8 cellular contexts compared by ENCODE assay signal in genomic region chr2:149587950-149588487, GRCh38. TPM values are rescaled to one million over a fixed set of nuclear protein-coding genes. Genes with fewer than 3 reads are reported as not detected.
A peak's percentile ranks its signal among the peaks of the same experiment; 100 is the strongest.
DNase-seq lines count a peak whose midpoint lies in the region; ATAC-seq, FAIRE-seq and TF ChIP-seq lines count a peak whose summit lies in the region.

No MANE protein-coding gene starts in this region.

- FAIRE-seq in GM12891 (lab: Jason Lieb, UNC), result peak; percentile 26

- peak overlapping the region; percentile 98 for H2AFZ ChIP-seq in parathyroid adenoma

- peaks cover 16% of the 10 kb centered on the region for H3K79me2 ChIP-seq in parathyroid adenoma

- H3K36me3 ChIP-seq in parathyroid adenoma (ENCODE audit: control insufficient read depth, insufficient read depth, low read length), result no peaks in the 10 kb centered on the region

- DNase-seq in GM12891 (ENCODE audit: insufficient read length, low spot score) (no peak), NB4 (ENCODE audit: low read depth) (no peak), NCI-H510A treated with DMSO at 0.1 percent for 48 hours (lab: John Stamatoyannopoulos, UW) (no peak), CD1c-positive myeloid dendritic cell (ENCODE audit: extremely low spot score) (no peak), activated gamma-delta T cell (lab: John Stamatoyannopoulos, UW) (no peak)
- no peak for DNase-seq in effector memory CD8-positive, alpha-beta T cell

- H3K36me3 Mint-ChIP-seq in effector memory CD8-positive, alpha-beta T cell (ENCODE audit: insufficient read depth), result peaks cover 39% of the 10 kb centered on the region

- H3K4me1 ChIP-seq in parathyroid adenoma, result peaks cover 5% of the 10 kb centered on the region

- H3K9ac ChIP-seq in parathyroid adenoma, result no peak overlapping the region

- TF ChIP-seq CTCF in NB4 (IDR thresholded peaks at IDR 0.05; ENCODE audit: low read depth, low read length) (no peak), parathyroid adenoma (IDR thresholded peaks at IDR 0.05) (no peak)

- H3K4me3 Mint-ChIP-seq in effector memory CD8-positive, alpha-beta T cell, result peak overlapping the region; percentile 99 to 100

- no peaks in the 10 kb centered on the region for H3K27me3 ChIP-seq in parathyroid adenoma (ENCODE audit: control insufficient read depth, insufficient read depth, low read length)

- H3K27ac ChIP-seq in parathyroid adenoma, result peak overlapping the region; percentile 97

- ATAC-seq in GM21723 (IDR thresholded peaks at IDR 0.05; ENCODE audit: unreplicated experiment), result peak; percentile 29
- ATAC-seq in effector memory CD8-positive, alpha-beta T cell (replicated peaks), result no peak

- peaks cover 26 to 37% of the 10 kb centered on the region in 2 donors for H3K27me3 Mint-ChIP-seq in effector memory CD8-positive, alpha-beta T cell

- H3K4me3 ChIP-seq in NB4 (ENCODE audit: low read depth, low read length) (peak overlapping the region; percentile 98), parathyroid adenoma (ENCODE audit: low read depth, low read length) (peak overlapping the region; percentile 98)

- H3K9me3 ChIP-seq in parathyroid adenoma (ENCODE audit: control insufficient read depth, low read length), result no peaks in the 10 kb centered on the region

- no peaks in the 10 kb centered on the region for H3K9me3 Mint-ChIP-seq in effector memory CD8-positive, alpha-beta T cell

- TF ChIP-seq POLR2A in GM12891 (IDR thresholded peaks at IDR 0.05; ENCODE audit: low read depth, low read length) (no peak), NB4 (IDR thresholded peaks at IDR 0.05; ENCODE audit: extremely low read depth, insufficient read length) (no peak)

- H3K27ac Mint-ChIP-seq in effector memory CD8-positive, alpha-beta T cell, result peak overlapping the region; percentile 98 to 100

- H3K4me2 ChIP-seq in parathyroid adenoma (ENCODE audit: low read length), result peak overlapping the region; percentile 71

- peaks cover 17 to 28% of the 10 kb centered on the region in 2 donors for H3K4me1 Mint-ChIP-seq in effector memory CD8-positive, alpha-beta T cell (ENCODE audit: low read depth in 2 of 2)

TF ChIP-seq in GM12891, 5 proteins besides CTCF, POLR2A, EP300 and RAD21:
- no peak for TF ChIP-seq POU2F2 (IDR thresholded peaks at IDR 0.05; ENCODE audit: low read depth, low read length)
- no peak for TF ChIP-seq TAF1 (IDR thresholded peaks at IDR 0.05; ENCODE audit: low read depth, low read length)
- no peak for TF ChIP-seq PAX5 (IDR thresholded peaks at IDR 0.05; ENCODE audit: insufficient read depth, low read length, severe bottlenecking)
- no peak for TF ChIP-seq SPI1 (IDR thresholded peaks at IDR 0.05; ENCODE audit: low read depth, low read length)
- no peak for TF ChIP-seq POLR2AphosphoS5 (IDR thresholded peaks at IDR 0.05; ENCODE audit: low read depth, low read length)

RNA-seq across cellular contexts. Expression of gene MMADHC, which starts 0.4 kb away (rescaled TPM):
- polyA plus RNA-seq in GM12891 (2012; ENCODE audit: low read depth, missing spikeins), result 101 TPM
